Comparison of ENCODE assay signal across 9 cellular contexts in the genomic region with DNA sequence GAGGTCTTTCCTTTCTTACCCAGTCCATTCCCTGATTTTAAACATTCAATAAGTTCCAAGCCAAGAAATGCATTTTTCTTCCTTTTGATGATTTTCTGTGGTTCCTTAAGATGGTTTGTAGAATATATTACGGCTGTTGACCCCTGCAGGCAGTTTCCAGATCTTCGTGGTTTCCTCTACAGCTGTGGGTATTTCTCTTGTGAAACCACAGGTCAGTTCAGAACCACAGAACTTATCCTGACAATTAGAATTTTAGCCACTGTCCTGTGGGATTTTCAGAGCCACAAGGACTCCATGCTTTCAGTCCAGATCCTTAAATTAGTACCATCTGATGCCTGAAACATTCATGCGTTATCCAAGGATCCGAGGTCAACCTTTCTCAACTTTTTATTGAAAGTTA. TPM values are rescaled to one million over a fixed set of nuclear protein-coding genes. Genes with fewer than 3 reads are reported as not detected.
DNase-seq lines count a peak whose midpoint lies in the region; ATAC-seq and TF ChIP-seq lines count a peak whose summit lies in the region.
"Had no signal": no experiment of that assay in that cellular context is flagged by ENCODE, and none has a peak within 500 bp of the region (broad histone marks: within the 10 kb centered on the region; RNA-seq: fewer than 3 reads in every experiment).

No MANE protein-coding gene starts in this region.

- dilution Hi-C loops in IMR-90 (cut with HindIII; ENCODE audit: low sequenced_read_pairs, unreplicated experiment) = no loop called here

- ATAC-seq in IMR-90 (ENCODE audit: low read depth) = 0 out of 2 replicates have a peak, but pooled peaks have one; percentile 12
- no peak for ATAC-seq in HG02623 (IDR thresholded peaks at IDR 0.05; ENCODE audit: unreplicated experiment)

- DNase-seq in IMR-90 = peak; percentile 44
- DNase-seq in astrocyte of the spinal cord (ENCODE audit: low read depth, low spot score) = peak; percentile 68
- DNase-seq in myocyte (ENCODE audit: low read depth) = peak; percentile 85
- DNase-seq in activated CD4-positive, alpha-beta T cell treated with anti-CD3 and anti-CD28 coated beads for 4 hours = no peak
- DNase-seq in NCI-H446 treated with DMSO at 0.1 percent for 48 hours (lab: John Stamatoyannopoulos, UW) = no peak
- DNase-seq in NCI-H774 (lab: John Stamatoyannopoulos, UW) = no peak

- H3K36me3 ChIP-seq in BLaER1 treated with 17β-estradiol and CSF1 and Interleukin-3, amounts not matched to agents 10 nM and 100 nM = no peaks in the 10 kb centered on the region
- no peaks in the 10 kb centered on the region for H3K36me3 ChIP-seq in IMR-90 (ENCODE audit: control insufficient read depth, insufficient read depth, low read length)
- H3K36me3 ChIP-seq: tibial nerve had no signal

- no peak overlapping the region for H3K4me3 ChIP-seq in BLaER1 treated with 17β-estradiol and CSF1 and Interleukin-3, amounts not matched to agents 10 nM and 100 nM
- no peak overlapping the region for H3K4me3 ChIP-seq in IMR-90 (ENCODE audit: insufficient read depth, low read depth, low read length)
- H3K4me3 ChIP-seq in astrocyte of the spinal cord (ENCODE audit: low read depth, low read length) = no peak overlapping the region
- H3K4me3 ChIP-seq: tibial nerve had no signal

- no peak for TF ChIP-seq POLR2A in IMR-90 (IDR thresholded peaks at IDR 0.05; ENCODE audit: low read depth, low read length)

- no peak overlapping the region for H4K8ac ChIP-seq in IMR-90 (ENCODE audit: low read depth in 2 of 2, low read length in 2 of 2)

- no TSS peak for BruUV-seq in IMR-90 (replicated peaks; lab: Mats Ljungman, UMichigan)

- no peak overlapping the region for H2BK5ac ChIP-seq in IMR-90 (ENCODE audit: low read depth, low read length, poor library complexity, severe bottlenecking)

- in situ Hi-C loops in IMR-90 (cut with MboI; ENCODE audit: low sequenced_read_pairs) = no loop called here
- in situ Hi-C loops in astrocyte of the spinal cord (cut with HindIII; ENCODE audit: low sequenced_read_pairs) = no loop called here

- no peak overlapping the region for H3K18ac ChIP-seq in IMR-90 (ENCODE audit: low read depth, low read length)

- CTCF ChIA-PET in IMR-90 (lab: Yijun Ruan, JAX) = interaction anchor here (0.6 to 1.9 kb wide), 20 partner anchors 8 to 1427 kb away, joined by 3 to 11 read pairs (median 4); no protein-coding TSS in a partner anchor

- TF ChIP-seq CTCF in IMR-90 (conservative IDR thresholded peaks at IDR 0.05; ENCODE audit: low read depth, low read length) (no peak), astrocyte of the spinal cord (IDR thresholded peaks at IDR 0.05; ENCODE audit: low read depth, low read length) (peak; percentile 4)

- H3K9ac ChIP-seq in BLaER1 treated with 17β-estradiol and CSF1 and Interleukin-3, amounts not matched to agents 10 nM and 100 nM = no peak overlapping the region
- H3K9ac ChIP-seq in IMR-90 (ENCODE audit: low read depth, low read length) = no peak overlapping the region

- H2BK120ac ChIP-seq in IMR-90 (ENCODE audit: low read depth, low read length) = no peak overlapping the region

- no peak overlapping the region for H2AFZ ChIP-seq in IMR-90 (replicated peaks; ENCODE audit: low read length, poor library complexity)

- WGBS in IMR-90 (ENCODE audit: extremely low coverage in 2 of 2, insufficient read length in 1 of 2), 2 experiments = no CpG with 5 or more reads among the region's 4 CpGs

- no peak overlapping the region for H3K23ac ChIP-seq in IMR-90 (ENCODE audit: low read depth, low read length)

- H2BK15ac ChIP-seq in IMR-90 (ENCODE audit: low read depth, low read length) = no peak overlapping the region

- no peaks in the 10 kb centered on the region for H3K79me1 ChIP-seq in IMR-90 (ENCODE audit: low read depth in 1 of 2, low read length in 2 of 2)

- no peak overlapping the region for H2AK9ac ChIP-seq in IMR-90 (replicated peaks; ENCODE audit: low read depth, low read length, poor library complexity)

- H2AK5ac ChIP-seq in IMR-90 (ENCODE audit: low read depth, low read length) = no peak overlapping the region

- H3K9me1 ChIP-seq in IMR-90 (ENCODE audit: insufficient read depth, low read length) = no peaks in the 10 kb centered on the region

- POLR2A ChIA-PET in IMR-90 (lab: Charles Lee; ENCODE audit: unreplicated experiment) = no interaction called here

- no peaks in the 10 kb centered on the region; a peak in 1 of 22 replicates for H3K27me3 ChIP-seq in BLaER1 treated with 17β-estradiol and CSF1 and Interleukin-3, amounts not matched to agents 10 nM and 100 nM
- peaks cover 6% of the 10 kb centered on the region; the same call in 1 of the 2 replicates for H3K27me3 ChIP-seq in IMR-90 (ENCODE audit: control insufficient read depth, insufficient read depth, low read length)

- no peak overlapping the region for H3K14ac ChIP-seq in IMR-90 (replicated peaks; ENCODE audit: low read depth, low read length)

- no peaks in the 10 kb centered on the region for H4K20me1 ChIP-seq in BLaER1 treated with 17β-estradiol and CSF1 and Interleukin-3, amounts not matched to agents 10 nM and 100 nM
- H4K20me1 ChIP-seq in IMR-90 (ENCODE audit: insufficient read depth, low read length) = no peaks in the 10 kb centered on the region

- intact Hi-C loops in IMR-90 (cut with micrococcal nuclease) = loop anchor here (1.0 to 5.0 kb wide), 5 partner anchors 130 to 714 kb away; no protein-coding TSS in a partner anchor

- peaks cover 11 to 14% (median 12%) of the 10 kb centered on the region in 10 experiments for H3K4me1 ChIP-seq in BLaER1 treated with 17β-estradiol and CSF1 and Interleukin-3, amounts not matched to agents 10 nM and 100 nM
- no peaks in the 10 kb centered on the region for H3K4me1 ChIP-seq in IMR-90 (ENCODE audit: control insufficient read depth, insufficient read depth, low read length)

- H3K56ac ChIP-seq in IMR-90 (ENCODE audit: extremely low read depth, insufficient read depth, low read length) = no peak overlapping the region

- no peak overlapping the region for H4K5ac ChIP-seq in IMR-90 (ENCODE audit: low read depth, low read length)

- H3K27ac ChIP-seq in BLaER1 treated with 17β-estradiol and CSF1 and Interleukin-3, amounts not matched to agents 10 nM and 100 nM = no peak overlapping the region
- H3K27ac ChIP-seq in IMR-90 (ENCODE audit: insufficient read depth, low read length) = no peak overlapping the region
- H3K27ac ChIP-seq: tibial nerve had no signal

- H4K91ac ChIP-seq in IMR-90 (ENCODE audit: insufficient read depth, low read depth, low read length) = no peak overlapping the region

- H3K4ac ChIP-seq in IMR-90 (ENCODE audit: low read depth, low read length) = no peak overlapping the region

- H2BK20ac ChIP-seq in IMR-90 (ENCODE audit: low read depth, low read length) = no peak overlapping the region

- H3K4me2 ChIP-seq in BLaER1 treated with 17β-estradiol and CSF1 and Interleukin-3, amounts not matched to agents 10 nM and 100 nM = peak overlapping the region; percentile 51 to 75 (median 64); a peak in 21 of 22 replicates
- H3K4me2 ChIP-seq in IMR-90 (ENCODE audit: low read depth, low read length) = no peak overlapping the region

- no peaks in the 10 kb centered on the region for H3K9me3 ChIP-seq in BLaER1 treated with 17β-estradiol and CSF1 and Interleukin-3, amounts not matched to agents 10 nM and 100 nM (replicated peaks in 1 of 11)
- no peaks in the 10 kb centered on the region for H3K9me3 ChIP-seq in IMR-90 (ENCODE audit: control insufficient read depth, insufficient read depth, low read length)
- H3K9me3 ChIP-seq: tibial nerve had no signal

- no peak for TF ChIP-seq RAD21 in IMR-90 (IDR thresholded peaks at IDR 0.05; ENCODE audit: low read length)

TF ChIP-seq in IMR-90, 13 proteins besides CTCF, POLR2A, EP300 and RAD21:
- TF ChIP-seq SMC3 (IDR thresholded peaks at IDR 0.05; ENCODE audit: low read depth, low read length) = no peak
- TF ChIP-seq CEBPB (IDR thresholded peaks at IDR 0.05; ENCODE audit: low read depth, low read length) = no peak
- TF ChIP-seq BHLHE40 (IDR thresholded peaks at IDR 0.05; ENCODE audit: low read depth, low read length) = no peak
- TF ChIP-seq FOS (IDR thresholded peaks at IDR 0.05; ENCODE audit: low read depth, low read length) = no peak
- TF ChIP-seq, protein P1, sequence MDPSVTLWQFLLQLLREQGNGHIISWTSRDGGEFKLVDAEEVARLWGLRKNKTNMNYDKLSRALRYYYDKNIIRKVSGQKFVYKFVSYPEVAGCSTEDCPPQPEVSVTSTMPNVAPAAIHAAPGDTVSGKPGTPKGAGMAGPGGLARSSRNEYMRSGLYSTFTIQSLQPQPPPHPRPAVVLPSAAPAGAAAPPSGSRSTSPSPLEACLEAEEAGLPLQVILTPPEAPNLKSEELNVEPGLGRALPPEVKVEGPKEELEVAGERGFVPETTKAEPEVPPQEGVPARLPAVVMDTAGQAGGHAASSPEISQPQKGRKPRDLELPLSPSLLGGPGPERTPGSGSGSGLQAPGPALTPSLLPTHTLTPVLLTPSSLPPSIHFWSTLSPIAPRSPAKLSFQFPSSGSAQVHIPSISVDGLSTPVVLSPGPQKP (IDR thresholded peaks at IDR 0.05; ENCODE audit: borderline replicate concordance, low read depth, low read length) = no peak
- TF ChIP-seq NFE2L2 (IDR thresholded peaks at IDR 0.05; ENCODE audit: low read depth, low read length) = no peak
- TF ChIP-seq CHD1 (IDR thresholded peaks at IDR 0.05; ENCODE audit: low read depth, low read length) = no peak
- TF ChIP-seq RFX5 (IDR thresholded peaks at IDR 0.05; ENCODE audit: low read depth, low read length) = no peak
- no peak for TF ChIP-seq MXI1 (IDR thresholded peaks at IDR 0.05; ENCODE audit: borderline replicate concordance, low read depth, low read length)
- no peak for TF ChIP-seq RCOR1 (IDR thresholded peaks at IDR 0.05; ENCODE audit: insufficient replicate concordance, low read length)
- no peak for TF ChIP-seq MAZ (IDR thresholded peaks at IDR 0.05; ENCODE audit: borderline replicate concordance, low read depth, low read length)
- TF ChIP-seq, protein P2, sequence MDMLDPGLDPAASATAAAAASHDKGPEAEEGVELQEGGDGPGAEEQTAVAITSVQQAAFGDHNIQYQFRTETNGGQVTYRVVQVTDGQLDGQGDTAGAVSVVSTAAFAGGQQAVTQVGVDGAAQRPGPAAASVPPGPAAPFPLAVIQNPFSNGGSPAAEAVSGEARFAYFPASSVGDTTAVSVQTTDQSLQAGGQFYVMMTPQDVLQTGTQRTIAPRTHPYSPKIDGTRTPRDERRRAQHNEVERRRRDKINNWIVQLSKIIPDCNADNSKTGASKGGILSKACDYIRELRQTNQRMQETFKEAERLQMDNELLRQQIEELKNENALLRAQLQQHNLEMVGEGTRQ (IDR thresholded peaks at IDR 0.05; ENCODE audit: low read depth, low read length) = no peak
- no peak for TF ChIP-seq MAFK (IDR thresholded peaks at IDR 0.05; ENCODE audit: low read depth, low read length)
TF ChIP-seq in IMR-90: peak in this region for 0.

RNA-seq across cellular contexts. Expression of a gene that starts 29.7 kb away (rescaled TPM):
- 37.3 and 39.4 TPM in 2 replicates for total RNA-seq in IMR-90 (2012; rRNA removed)
- polyA plus RNA-seq in IMR-90 (2012; rRNA removed) = 12.8 and 13.1 TPM in 2 replicates
- polyA plus RNA-seq in IMR-90 (2012; cell fraction: cytosol; rRNA removed) = 5.9 and 6.1 TPM in 2 replicates
- polyA plus RNA-seq in IMR-90 (2012; cell fraction: nucleus; rRNA removed; ENCODE audit: low replicate concordance) = 6.9 and 14.1 TPM in 2 replicates
- 30.0 and 30.5 TPM in 2 replicates for total RNA-seq in myocyte
- polyA plus RNA-seq in myocyte (2012) = 14.8 TPM

Comparison
In these comparisons a context has a peak if more than half of its experiments do, and no peak if none do; other contexts are left out.
1. DNase-seq: peak in IMR-90 (single experiment), astrocyte of the spinal cord (single experiment) and myocyte (single experiment); none in activated CD4-positive, alpha-beta T cell treated with anti-CD3 and anti-CD28 coated beads for 4 hours (0 of 2), NCI-H446 treated with DMSO at 0.1 percent for 48 hours (single experiment) and NCI-H774 (single experiment).